In genomic region chr3:127442551-127442950, GRCh38 we compare ENCODE assay signal across 18 cellular contexts.
A peak's percentile ranks its signal among the peaks of the same experiment; 100 is the strongest.
DNase-seq lines count a peak whose midpoint lies in the region; ATAC-seq and TF ChIP-seq lines count a peak whose summit lies in the region.
"Had no signal": no experiment of that assay in that cellular context is flagged by ENCODE, and none has a peak within 500 bp of the region (broad histone marks: within the 10 kb centered on the region; RNA-seq: fewer than 3 reads in every experiment).

No MANE protein-coding gene starts in this region.

- H3K4me1 Mint-ChIP-seq in CD14-positive monocyte, result no peaks in the 10 kb centered on the region
- H3K4me1 Mint-ChIP-seq in activated T-helper 17 cell treated with anti-CD3 and anti-CD28 coated beads, Interleukin-2, amount 50 U/mL, for 72 hours, result no peaks in the 10 kb centered on the region
- H3K4me1 Mint-ChIP-seq: CD8-positive, alpha-beta memory T cell had no signal

- H3K4me3 Mint-ChIP-seq in CD14-positive monocyte, result no peak overlapping the region
- no peak overlapping the region for H3K4me3 Mint-ChIP-seq in activated T-helper 17 cell treated with anti-CD3 and anti-CD28 coated beads, Interleukin-2, amount 50 U/mL, for 72 hours
- H3K4me3 Mint-ChIP-seq: CD8-positive, alpha-beta memory T cell had no signal

- peak; percentile 17 for DNase-seq in activated CD4-positive, CD25-positive, alpha-beta regulatory T cell treated with anti-CD3 and anti-CD28 coated beads, Interleukin-2, amount 50 U/mL, for 72 hours
- peak; percentile 20 for DNase-seq in CD14-positive monocyte (ENCODE audit: low spot score)
- peak; percentile 50 for DNase-seq in islet precursor cell
- peak; percentile 56 for DNase-seq in posterior vena cava (ENCODE audit: low spot score)
- no peak for DNase-seq in GM19240 (ENCODE audit: insufficient read length, low spot score)
- no peak for DNase-seq in mucosa of descending colon
- DNase-seq: CD8-positive, alpha-beta memory T cell; DMS79; NCI-H1048; NCI-H146; NCI-H226; NCI-H526 treated with DMSO at 0.1 percent for 48 hours; OCI-M1; RPMI8226 had no signal

- TF ChIP-seq CTCF in CD14-positive monocyte (IDR thresholded peaks at IDR 0.05) (no peak), mucosa of descending colon (IDR thresholded peaks at IDR 0.05) (no peak)

- ATAC-seq in activated CD4-positive, CD25-positive, alpha-beta regulatory T cell treated with anti-CD3 and anti-CD28 coated beads, Interleukin-2, amount 50 U/mL, for 24 hours, result no peak
- no peak for ATAC-seq in activated T-helper 17 cell treated with anti-CD3 and anti-CD28 coated beads, Interleukin-2, amount 50 U/mL, for 72 hours (replicated peaks)
- ATAC-seq in mucosa of descending colon, result no peak

- peaks cover 0 to 2% (median 0%) of the 10 kb centered on the region in 7 donors for H3K9me3 Mint-ChIP-seq in CD14-positive monocyte
- no peaks in the 10 kb centered on the region for H3K9me3 Mint-ChIP-seq in activated T-helper 17 cell treated with anti-CD3 and anti-CD28 coated beads, Interleukin-2, amount 50 U/mL, for 72 hours
- H3K9me3 Mint-ChIP-seq: CD8-positive, alpha-beta memory T cell had no signal

- no peaks in the 10 kb centered on the region for H3K36me3 Mint-ChIP-seq in CD14-positive monocyte
- H3K36me3 Mint-ChIP-seq in activated T-helper 17 cell treated with anti-CD3 and anti-CD28 coated beads, Interleukin-2, amount 50 U/mL, for 72 hours (ENCODE audit: low read depth), result no peaks in the 10 kb centered on the region
- H3K36me3 Mint-ChIP-seq: CD8-positive, alpha-beta memory T cell had no signal

- no peaks in the 10 kb centered on the region for H3K4me1 ChIP-seq in mucosa of descending colon (ENCODE audit: low read depth)
- H3K4me1 ChIP-seq: BLaER1, HAP-1 had no signal

- no peak overlapping the region for H3K27ac Mint-ChIP-seq in CD14-positive monocyte
- H3K27ac Mint-ChIP-seq in activated T-helper 17 cell treated with anti-CD3 and anti-CD28 coated beads, Interleukin-2, amount 50 U/mL, for 72 hours, result no peak overlapping the region
- H3K27ac Mint-ChIP-seq: CD8-positive, alpha-beta memory T cell had no signal

- no peak overlapping the region for H3K4me3 ChIP-seq in mucosa of descending colon
- H3K4me3 ChIP-seq: BLaER1, HAP-1 had no signal

- H3K9me3 ChIP-seq in mucosa of descending colon, result no peaks in the 10 kb centered on the region
- H3K9me3 ChIP-seq: BLaER1, HAP-1 had no signal

- H3K36me3 ChIP-seq in mucosa of descending colon (ENCODE audit: low read depth), result no peaks in the 10 kb centered on the region
- H3K36me3 ChIP-seq: BLaER1, HAP-1 had no signal

- peaks cover 3 to 12% (median 9%) of the 10 kb centered on the region in 3 donors for H3K27me3 Mint-ChIP-seq in CD14-positive monocyte (ENCODE audit: low read depth in 3 of 3)
- H3K27me3 Mint-ChIP-seq in activated T-helper 17 cell treated with anti-CD3 and anti-CD28 coated beads, Interleukin-2, amount 50 U/mL, for 72 hours, result peaks cover 8% of the 10 kb centered on the region

- intact Hi-C loops in CD14-positive monocyte (cut with micrococcal nuclease), result no loop called here
- intact Hi-C loops in posterior vena cava (cut with DNase I), result no loop called here
- intact Hi-C loops in mucosa of descending colon (cut with DNase I, micrococcal nuclease), result no loop called here

Comparison
In these comparisons a context has a peak if more than half of its experiments do, and no peak if none do; other contexts are left out.
1. DNase-seq: peak in activated CD4-positive, CD25-positive, alpha-beta regulatory T cell treated with anti-CD3 and anti-CD28 coated beads, Interleukin-2, amount 50 U/mL, for 72 hours (single experiment), CD14-positive monocyte (single experiment), islet precursor cell (single experiment) and posterior vena cava (single experiment); none in GM19240 (single experiment) and mucosa of descending colon (0 of 3).